In the genomic region with DNA sequence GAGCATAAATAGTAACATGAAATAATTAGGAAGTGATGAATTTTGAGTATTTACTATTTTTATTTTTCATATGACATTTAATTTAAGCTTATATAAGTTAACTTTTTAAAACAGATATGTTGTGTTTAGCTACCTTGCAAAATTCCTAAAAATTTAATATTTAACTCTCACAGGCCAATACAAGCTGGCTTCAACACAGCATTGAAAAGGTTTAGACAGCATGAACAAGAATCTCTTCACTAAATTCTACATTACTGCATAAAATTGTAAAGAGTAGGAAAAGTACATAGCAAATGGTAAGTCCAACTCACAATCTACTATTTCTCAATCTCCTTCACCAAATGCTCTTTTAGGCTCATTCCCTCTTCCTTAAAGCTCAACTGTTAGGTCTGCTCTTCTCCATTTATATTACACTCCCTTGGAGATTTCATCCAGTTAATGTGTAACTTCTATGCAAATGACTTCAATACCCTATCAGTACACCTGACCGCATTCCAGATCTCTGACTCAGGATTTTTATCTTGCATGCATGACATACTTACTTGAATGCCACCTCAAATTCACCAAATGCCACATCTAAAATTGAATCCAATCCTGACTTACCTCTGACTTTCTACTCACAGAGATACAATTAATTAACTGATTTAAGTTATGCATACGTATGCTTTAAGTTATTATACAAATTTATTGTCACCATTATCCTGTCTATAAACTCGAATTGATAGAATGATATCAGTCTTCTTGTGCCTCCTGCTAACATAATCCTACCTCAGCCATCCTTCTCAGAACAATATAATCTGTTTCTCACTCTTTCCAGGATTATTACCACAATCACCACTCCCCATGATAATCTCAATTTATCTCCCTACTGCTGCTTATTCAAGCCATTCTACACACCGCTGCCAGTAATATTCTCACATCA, we compare ENCODE assay signal across 12 cellular contexts.
DNase-seq lines count a peak whose midpoint lies in the region; ATAC-seq and TF ChIP-seq lines count a peak whose summit lies in the region.
"Had no signal": no experiment of that assay in that cellular context is flagged by ENCODE, and none has a peak within 500 bp of the region (broad histone marks: within the 10 kb centered on the region; RNA-seq: fewer than 3 reads in every experiment).

No MANE protein-coding gene starts in this region.

- DNase-seq in SW 1271 (lab: John Stamatoyannopoulos, UW) (peak; percentile 9 to 57), islet precursor cell (peak; percentile 61), transverse colon (no peak), cerebellum (ENCODE audit: low spot score) (no peak), NCI-H146 (lab: John Stamatoyannopoulos, UW) (no peak)
- DNase-seq in stimulated activated naive CD8-positive, alpha-beta T cell treated with anti-CD3 and anti-CD28 coated beads, Interleukin-15, Interleukin-2, amounts not matched to agents 100 U/mL and 50 U/mL, for 24 hours = no peak
- DNase-seq: activated CD8-positive, alpha-beta T cell treated with anti-CD3 and anti-CD28 coated beads for 36 hours; GM23248; IMR-90 had no signal

- no peaks in the 10 kb centered on the region for H3K9me3 ChIP-seq in HEK293 (ENCODE audit: control insufficient read depth, insufficient read depth, low read depth, low read length)
- no peaks in the 10 kb centered on the region for H3K9me3 ChIP-seq in transverse colon

- TF ChIP-seq CTCF in HEK293 (tag by site-specific recombination; IDR thresholded peaks at IDR 0.05) (no peak), transverse colon (IDR thresholded peaks at IDR 0.05) (no peak)

- POLR2A ChIA-PET in HEK293 (lab: Yijun Ruan, JAX) = interaction anchor here (0.8 kb wide), 1 partner anchor 429 kb away, joined by 3 read pairs; a partner anchor contains a TSS

- H3K27ac ChIP-seq in HEK293 (ENCODE audit: extremely low read depth, low read depth, low read length) (no peak overlapping the region), transverse colon (peak overlapping the region; percentile 29 to 51 (median 36))
- H3K27ac ChIP-seq: GM23248 had no signal

- CTCF ChIA-PET in HEK293 (lab: Yijun Ruan, JAX) = no interaction called here

- no peak for ATAC-seq in stimulated activated naive CD8-positive, alpha-beta T cell treated with anti-CD3 and anti-CD28 coated beads, Interleukin-15, Interleukin-2, amounts not matched to agents 100 U/mL and 50 U/mL, for 24 hours
- no peak for ATAC-seq in HG03457 (IDR thresholded peaks at IDR 0.05; ENCODE audit: unreplicated experiment)
- ATAC-seq: activated CD8-positive, alpha-beta T cell treated with anti-CD3 and anti-CD28 coated beads for 36 hours had no signal

- peaks cover 0 to 3% of the 10 kb centered on the region in 2 experiments; a peak in 1 of 3 replicates for H3K36me3 ChIP-seq in HEK293 (ENCODE audit: control insufficient read depth in 2 of 2, insufficient read depth in 1 of 2, low read length in 2 of 2)
- no peaks in the 10 kb centered on the region for H3K36me3 ChIP-seq in transverse colon

- H3K4me3 ChIP-seq in HEK293 (ENCODE audit: low read depth, low read length) = no peak overlapping the region
- H3K4me3 ChIP-seq in transverse colon = peak overlapping the region in 1 of 4 donors; percentile 6
- H3K4me3 ChIP-seq: GM23248, smooth muscle cell had no signal

- TF ChIP-seq POLR2A in transverse colon (IDR thresholded peaks at IDR 0.05) = no peak

- WGBS in transverse colon (ENCODE audit: low coverage in 1 of 2), 2 donors = 68 to 71% methylated on average over 4 of the region's 4 CpGs

- TF ChIP-seq EP300 in transverse colon (IDR thresholded peaks at IDR 0.05; ENCODE audit: low read depth) = no peak

- H3K27me3 ChIP-seq in transverse colon = no peaks in the 10 kb centered on the region

- intact Hi-C loops in transverse colon (cut with DNase I; ENCODE audit: low total_unique reads) = no loop called here

- H3K4me1 ChIP-seq in HEK293 (ENCODE audit: control insufficient read depth, insufficient read depth, low read length) (no peaks in the 10 kb centered on the region), transverse colon (peaks cover 0 to 20% (median 8%) of the 10 kb centered on the region in 4 donors)

- in situ Hi-C loops in transverse colon (cut with MboI; ENCODE audit: low pct_ligation_motif_present in 1 of 4, low pct_unique_long_range_greater_than_20kb in 1 of 4, low sequenced_read_pairs in 3 of 4) = no loop called here

TF ChIP-seq in HEK293, 187 proteins besides CTCF, POLR2A, EP300 and RAD21:
- TF ChIP-seq, protein P1, sequence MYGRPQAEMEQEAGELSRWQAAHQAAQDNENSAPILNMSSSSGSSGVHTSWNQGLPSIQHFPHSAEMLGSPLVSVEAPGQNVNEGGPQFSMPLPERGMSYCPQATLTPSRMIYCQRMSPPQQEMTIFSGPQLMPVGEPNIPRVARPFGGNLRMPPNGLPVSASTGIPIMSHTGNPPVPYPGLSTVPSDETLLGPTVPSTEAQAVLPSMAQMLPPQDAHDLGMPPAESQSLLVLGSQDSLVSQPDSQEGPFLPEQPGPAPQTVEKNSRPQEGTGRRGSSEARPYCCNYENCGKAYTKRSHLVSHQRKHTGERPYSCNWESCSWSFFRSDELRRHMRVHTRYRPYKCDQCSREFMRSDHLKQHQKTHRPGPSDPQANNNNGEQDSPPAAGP (tag by site-specific recombination; IDR thresholded peaks at IDR 0.05) = no peak
- TF ChIP-seq PRDM1 (tag by site-specific recombination; IDR thresholded peaks at IDR 0.05) = peak; percentile 56; the same call in 1 of the 2 replicates
TF ChIP-seq in HEK293: peak in this region for 1.

Comparison
In these comparisons a context has a peak if more than half of its experiments do, and no peak if none do; other contexts are left out.
1. DNase-seq: peak in SW 1271 (2 of 2) and islet precursor cell (single experiment); none in transverse colon (single experiment), cerebellum (single experiment), stimulated activated naive CD8-positive, alpha-beta T cell treated with anti-CD3 and anti-CD28 coated beads, Interleukin-15, Interleukin-2, amounts not matched to agents 100 U/mL and 50 U/mL, for 24 hours (single experiment) and NCI-H146 (single experiment).